ENCODE assay signal across 1 cellular context in the genomic region with DNA sequence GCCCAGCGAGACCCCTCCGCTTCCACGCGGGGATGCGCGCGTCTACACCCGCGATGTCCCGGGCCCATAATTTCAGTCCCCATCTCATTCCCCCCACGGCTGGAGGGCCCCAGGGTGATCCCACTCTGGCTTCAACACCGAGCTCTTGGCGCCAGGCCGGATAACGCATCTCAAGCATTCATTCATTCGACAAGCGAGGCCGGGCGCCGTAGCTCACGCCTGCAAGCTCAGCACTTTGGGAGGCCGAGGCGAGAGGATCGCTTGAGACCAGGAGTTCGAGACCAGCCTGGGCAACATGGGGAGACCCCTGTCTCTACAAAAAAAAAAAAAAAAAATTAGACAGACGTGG.
TF ChIP-seq lines count a peak whose summit lies in the region.

No MANE protein-coding gene starts in this region.

TF ChIP-seq in K562, 482 proteins besides CTCF, POLR2A, EP300 and RAD21 (continued from another document and continues in another):
- TF ChIP-seq, protein P1, sequence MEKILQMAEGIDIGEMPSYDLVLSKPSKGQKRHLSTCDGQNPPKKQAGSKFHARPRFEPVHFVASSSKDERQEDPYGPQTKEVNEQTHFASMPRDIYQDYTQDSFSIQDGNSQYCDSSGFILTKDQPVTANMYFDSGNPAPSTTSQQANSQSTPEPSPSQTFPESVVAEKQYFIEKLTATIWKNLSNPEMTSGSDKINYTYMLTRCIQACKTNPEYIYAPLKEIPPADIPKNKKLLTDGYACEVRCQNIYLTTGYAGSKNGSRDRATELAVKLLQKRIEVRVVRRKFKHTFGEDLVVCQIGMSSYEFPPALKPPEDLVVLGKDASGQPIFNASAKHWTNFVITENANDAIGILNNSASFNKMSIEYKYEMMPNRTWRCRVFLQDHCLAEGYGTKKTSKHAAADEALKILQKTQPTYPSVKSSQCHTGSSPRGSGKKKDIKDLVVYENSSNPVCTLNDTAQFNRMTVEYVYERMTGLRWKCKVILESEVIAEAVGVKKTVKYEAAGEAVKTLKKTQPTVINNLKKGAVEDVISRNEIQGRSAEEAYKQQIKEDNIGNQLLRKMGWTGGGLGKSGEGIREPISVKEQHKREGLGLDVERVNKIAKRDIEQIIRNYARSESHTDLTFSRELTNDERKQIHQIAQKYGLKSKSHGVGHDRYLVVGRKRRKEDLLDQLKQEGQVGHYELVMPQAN (IDR thresholded peaks at IDR 0.05; ENCODE audit: borderline replicate concordance) = no peak
- TF ChIP-seq SAFB (IDR thresholded peaks at IDR 0.05; ENCODE audit: borderline replicate concordance, low read depth, low read length) = no peak; the same call in 1 of the 2 replicates
- TF ChIP-seq POU5F1 (IDR thresholded peaks at IDR 0.05; ENCODE audit: borderline replicate concordance, low read depth, low read length, partially characterized antibody) = no peak
- TF ChIP-seq ZBTB11 (CRISPR knock-in tag; IDR thresholded peaks at IDR 0.05) = no peak
- no peak for TF ChIP-seq ZNF707 (CRISPR knock-in tag; conservative IDR thresholded peaks at IDR 0.05)
- no peak for TF ChIP-seq LCOR (CRISPR knock-in tag; IDR thresholded peaks at IDR 0.05)
- TF ChIP-seq NR4A1 (CRISPR knock-in tag; IDR thresholded peaks at IDR 0.05) = no peak
- peak; percentile 74; the same call in 1 of the 2 replicates for TF ChIP-seq NR4A1 (tag; IDR thresholded peaks at IDR 0.05)
- no peak for TF ChIP-seq CBX2 (IDR thresholded peaks at IDR 0.05; ENCODE audit: insufficient read depth, low read length, poor library complexity, severe bottlenecking)
- no peak for TF ChIP-seq PHB2 (IDR thresholded peaks at IDR 0.05; ENCODE audit: low read depth)
- TF ChIP-seq MYC (IDR thresholded peaks at IDR 0.05; ENCODE audit: low read depth, low read length) = no peak
- TF ChIP-seq MYC (CRISPR knock-in tag; IDR thresholded peaks at IDR 0.05; ENCODE audit: borderline replicate concordance, low read depth) = peak; percentile 39; the same call in 1 of the 2 replicates
- TF ChIP-seq, protein P2, sequence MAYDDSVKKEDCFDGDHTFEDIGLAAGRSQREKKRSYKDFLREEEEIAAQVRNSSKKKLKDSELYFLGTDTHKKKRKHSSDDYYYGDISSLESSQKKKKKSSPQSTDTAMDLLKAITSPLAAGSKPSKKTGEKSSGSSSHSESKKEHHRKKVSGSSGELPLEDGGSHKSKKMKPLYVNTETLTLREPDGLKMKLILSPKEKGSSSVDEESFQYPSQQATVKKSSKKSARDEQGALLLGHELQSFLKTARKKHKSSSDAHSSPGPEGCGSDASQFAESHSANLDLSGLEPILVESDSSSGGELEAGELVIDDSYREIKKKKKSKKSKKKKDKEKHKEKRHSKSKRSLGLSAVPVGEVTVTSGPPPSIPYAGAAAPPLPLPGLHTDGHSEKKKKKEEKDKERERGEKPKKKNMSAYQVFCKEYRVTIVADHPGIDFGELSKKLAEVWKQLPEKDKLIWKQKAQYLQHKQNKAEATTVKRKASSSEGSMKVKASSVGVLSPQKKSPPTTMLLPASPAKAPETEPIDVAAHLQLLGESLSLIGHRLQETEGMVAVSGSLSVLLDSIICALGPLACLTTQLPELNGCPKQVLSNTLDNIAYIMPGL (CRISPR knock-in tag; IDR thresholded peaks at IDR 0.05) = 0 out of 2 replicates have a peak, but pooled peaks have one; percentile 9
- TF ChIP-seq RNF2 (IDR thresholded peaks at IDR 0.05) = no peak
- TF ChIP-seq, protein P3, sequence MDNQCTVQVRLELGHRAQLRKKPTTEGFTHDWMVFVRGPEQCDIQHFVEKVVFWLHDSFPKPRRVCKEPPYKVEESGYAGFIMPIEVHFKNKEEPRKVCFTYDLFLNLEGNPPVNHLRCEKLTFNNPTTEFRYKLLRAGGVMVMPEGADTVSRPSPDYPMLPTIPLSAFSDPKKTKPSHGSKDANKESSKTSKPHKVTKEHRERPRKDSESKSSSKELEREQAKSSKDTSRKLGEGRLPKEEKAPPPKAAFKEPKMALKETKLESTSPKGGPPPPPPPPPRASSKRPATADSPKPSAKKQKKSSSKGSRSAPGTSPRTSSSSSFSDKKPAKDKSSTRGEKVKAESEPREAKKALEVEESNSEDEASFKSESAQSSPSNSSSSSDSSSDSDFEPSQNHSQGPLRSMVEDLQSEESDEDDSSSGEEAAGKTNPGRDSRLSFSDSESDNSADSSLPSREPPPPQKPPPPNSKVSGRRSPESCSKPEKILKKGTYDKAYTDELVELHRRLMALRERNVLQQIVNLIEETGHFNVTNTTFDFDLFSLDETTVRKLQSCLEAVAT (IDR thresholded peaks at IDR 0.05) = peak in 1 of 2 experiments; percentile 75; a peak in 1 of 4 replicates
- TF ChIP-seq ZFPM2 (CRISPR knock-in tag; IDR thresholded peaks at IDR 0.05) = no peak
- no peak for TF ChIP-seq ZNF644 (tag; IDR thresholded peaks at IDR 0.05; ENCODE audit: low read depth)
- TF ChIP-seq GABPA (tag; conservative IDR thresholded peaks at IDR 0.05; ENCODE audit: low read depth) = no peak
- TF ChIP-seq, protein P4, sequence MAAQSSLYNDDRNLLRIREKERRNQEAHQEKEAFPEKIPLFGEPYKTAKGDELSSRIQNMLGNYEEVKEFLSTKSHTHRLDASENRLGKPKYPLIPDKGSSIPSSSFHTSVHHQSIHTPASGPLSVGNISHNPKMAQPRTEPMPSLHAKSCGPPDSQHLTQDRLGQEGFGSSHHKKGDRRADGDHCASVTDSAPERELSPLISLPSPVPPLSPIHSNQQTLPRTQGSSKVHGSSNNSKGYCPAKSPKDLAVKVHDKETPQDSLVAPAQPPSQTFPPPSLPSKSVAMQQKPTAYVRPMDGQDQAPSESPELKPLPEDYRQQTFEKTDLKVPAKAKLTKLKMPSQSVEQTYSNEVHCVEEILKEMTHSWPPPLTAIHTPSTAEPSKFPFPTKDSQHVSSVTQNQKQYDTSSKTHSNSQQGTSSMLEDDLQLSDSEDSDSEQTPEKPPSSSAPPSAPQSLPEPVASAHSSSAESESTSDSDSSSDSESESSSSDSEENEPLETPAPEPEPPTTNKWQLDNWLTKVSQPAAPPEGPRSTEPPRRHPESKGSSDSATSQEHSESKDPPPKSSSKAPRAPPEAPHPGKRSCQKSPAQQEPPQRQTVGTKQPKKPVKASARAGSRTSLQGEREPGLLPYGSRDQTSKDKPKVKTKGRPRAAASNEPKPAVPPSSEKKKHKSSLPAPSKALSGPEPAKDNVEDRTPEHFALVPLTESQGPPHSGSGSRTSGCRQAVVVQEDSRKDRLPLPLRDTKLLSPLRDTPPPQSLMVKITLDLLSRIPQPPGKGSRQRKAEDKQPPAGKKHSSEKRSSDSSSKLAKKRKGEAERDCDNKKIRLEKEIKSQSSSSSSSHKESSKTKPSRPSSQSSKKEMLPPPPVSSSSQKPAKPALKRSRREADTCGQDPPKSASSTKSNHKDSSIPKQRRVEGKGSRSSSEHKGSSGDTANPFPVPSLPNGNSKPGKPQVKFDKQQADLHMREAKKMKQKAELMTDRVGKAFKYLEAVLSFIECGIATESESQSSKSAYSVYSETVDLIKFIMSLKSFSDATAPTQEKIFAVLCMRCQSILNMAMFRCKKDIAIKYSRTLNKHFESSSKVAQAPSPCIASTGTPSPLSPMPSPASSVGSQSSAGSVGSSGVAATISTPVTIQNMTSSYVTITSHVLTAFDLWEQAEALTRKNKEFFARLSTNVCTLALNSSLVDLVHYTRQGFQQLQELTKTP (IDR thresholded peaks at IDR 0.05; ENCODE audit: low read depth in 1 of 2, partially characterized antibody in 2 of 2) = no peak
- TF ChIP-seq, protein P5, sequence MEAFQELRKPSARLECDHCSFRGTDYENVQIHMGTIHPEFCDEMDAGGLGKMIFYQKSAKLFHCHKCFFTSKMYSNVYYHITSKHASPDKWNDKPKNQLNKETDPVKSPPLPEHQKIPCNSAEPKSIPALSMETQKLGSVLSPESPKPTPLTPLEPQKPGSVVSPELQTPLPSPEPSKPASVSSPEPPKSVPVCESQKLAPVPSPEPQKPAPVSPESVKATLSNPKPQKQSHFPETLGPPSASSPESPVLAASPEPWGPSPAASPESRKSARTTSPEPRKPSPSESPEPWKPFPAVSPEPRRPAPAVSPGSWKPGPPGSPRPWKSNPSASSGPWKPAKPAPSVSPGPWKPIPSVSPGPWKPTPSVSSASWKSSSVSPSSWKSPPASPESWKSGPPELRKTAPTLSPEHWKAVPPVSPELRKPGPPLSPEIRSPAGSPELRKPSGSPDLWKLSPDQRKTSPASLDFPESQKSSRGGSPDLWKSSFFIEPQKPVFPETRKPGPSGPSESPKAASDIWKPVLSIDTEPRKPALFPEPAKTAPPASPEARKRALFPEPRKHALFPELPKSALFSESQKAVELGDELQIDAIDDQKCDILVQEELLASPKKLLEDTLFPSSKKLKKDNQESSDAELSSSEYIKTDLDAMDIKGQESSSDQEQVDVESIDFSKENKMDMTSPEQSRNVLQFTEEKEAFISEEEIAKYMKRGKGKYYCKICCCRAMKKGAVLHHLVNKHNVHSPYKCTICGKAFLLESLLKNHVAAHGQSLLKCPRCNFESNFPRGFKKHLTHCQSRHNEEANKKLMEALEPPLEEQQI (IDR thresholded peaks at IDR 0.05) = no peak
- TF ChIP-seq ZNF146 (CRISPR knock-in tag; IDR thresholded peaks at IDR 0.05; ENCODE audit: unreplicated experiment) = no peak
- TF ChIP-seq RBM22 (IDR thresholded peaks at IDR 0.05; ENCODE audit: low read depth, low read length, poor library complexity, severe bottlenecking) = no peak
- TF ChIP-seq THRAP3 (IDR thresholded peaks at IDR 0.05; ENCODE audit: borderline replicate concordance) = no peak
- no peak for TF ChIP-seq RBM15 (IDR thresholded peaks at IDR 0.05; ENCODE audit: insufficient read depth, low read length)
- TF ChIP-seq, protein P6, sequence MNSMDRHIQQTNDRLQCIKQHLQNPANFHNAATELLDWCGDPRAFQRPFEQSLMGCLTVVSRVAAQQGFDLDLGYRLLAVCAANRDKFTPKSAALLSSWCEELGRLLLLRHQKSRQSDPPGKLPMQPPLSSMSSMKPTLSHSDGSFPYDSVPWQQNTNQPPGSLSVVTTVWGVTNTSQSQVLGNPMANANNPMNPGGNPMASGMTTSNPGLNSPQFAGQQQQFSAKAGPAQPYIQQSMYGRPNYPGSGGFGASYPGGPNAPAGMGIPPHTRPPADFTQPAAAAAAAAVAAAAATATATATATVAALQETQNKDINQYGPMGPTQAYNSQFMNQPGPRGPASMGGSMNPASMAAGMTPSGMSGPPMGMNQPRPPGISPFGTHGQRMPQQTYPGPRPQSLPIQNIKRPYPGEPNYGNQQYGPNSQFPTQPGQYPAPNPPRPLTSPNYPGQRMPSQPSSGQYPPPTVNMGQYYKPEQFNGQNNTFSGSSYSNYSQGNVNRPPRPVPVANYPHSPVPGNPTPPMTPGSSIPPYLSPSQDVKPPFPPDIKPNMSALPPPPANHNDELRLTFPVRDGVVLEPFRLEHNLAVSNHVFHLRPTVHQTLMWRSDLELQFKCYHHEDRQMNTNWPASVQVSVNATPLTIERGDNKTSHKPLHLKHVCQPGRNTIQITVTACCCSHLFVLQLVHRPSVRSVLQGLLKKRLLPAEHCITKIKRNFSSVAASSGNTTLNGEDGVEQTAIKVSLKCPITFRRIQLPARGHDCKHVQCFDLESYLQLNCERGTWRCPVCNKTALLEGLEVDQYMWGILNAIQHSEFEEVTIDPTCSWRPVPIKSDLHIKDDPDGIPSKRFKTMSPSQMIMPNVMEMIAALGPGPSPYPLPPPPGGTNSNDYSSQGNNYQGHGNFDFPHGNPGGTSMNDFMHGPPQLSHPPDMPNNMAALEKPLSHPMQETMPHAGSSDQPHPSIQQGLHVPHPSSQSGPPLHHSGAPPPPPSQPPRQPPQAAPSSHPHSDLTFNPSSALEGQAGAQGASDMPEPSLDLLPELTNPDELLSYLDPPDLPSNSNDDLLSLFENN (IDR thresholded peaks at IDR 0.05; ENCODE audit: low read depth in 2 of 2, low read length in 2 of 2) = no peak
- no peak for TF ChIP-seq ZBTB1 (CRISPR knock-in tag; IDR thresholded peaks at IDR 0.05; ENCODE audit: borderline replicate concordance, low read depth)
- TF ChIP-seq ARID3A (IDR thresholded peaks at IDR 0.05; ENCODE audit: borderline replicate concordance, low read depth, low read length) = no peak
- TF ChIP-seq ZNF263 (CRISPR knock-in tag; IDR thresholded peaks at IDR 0.05; ENCODE audit: borderline replicate concordance) = no peak
- no peak for TF ChIP-seq NR2C1 (IDR thresholded peaks at IDR 0.05)
- TF ChIP-seq NR2C1 (tag; IDR thresholded peaks at IDR 0.05) = no peak
- no peak for TF ChIP-seq POLR2AphosphoS2 (IDR thresholded peaks at IDR 0.05; ENCODE audit: low read length)
